ENCODE assay signal across 15 cellular contexts in genomic region chr2:198628596-198628995, GRCh38.
DNase-seq lines count a peak whose midpoint lies in the region; ATAC-seq and TF ChIP-seq lines count a peak whose summit lies in the region.
"Had no signal": no experiment of that assay in that cellular context is flagged by ENCODE, and none has a peak within 500 bp of the region (broad histone marks: within the 10 kb centered on the region; RNA-seq: fewer than 3 reads in every experiment).

No MANE protein-coding gene starts in this region.

- H3K79me1 ChIP-seq in neuronal stem cell (ENCODE audit: low read depth, low read length): no peaks in the 10 kb centered on the region

- no peaks in the 10 kb centered on the region for H3K9me2 ChIP-seq in GM23338 (ENCODE audit: insufficient read depth)
- no peaks in the 10 kb centered on the region for H3K9me2 ChIP-seq in OCI-LY7 (ENCODE audit: insufficient read depth, low read length)

- H2AFZ ChIP-seq in GM23338: peak overlapping the region; percentile 58; the same call in 1 of the 2 replicates
- peak overlapping the region; percentile 60; the same call in 1 of the 2 replicates for H2AFZ ChIP-seq in OCI-LY7 (ENCODE audit: low read length)
- peak overlapping the region; percentile 17 for H2AFZ ChIP-seq in neural progenitor cell (replicated peaks)
- H2AFZ ChIP-seq in neuronal stem cell (ENCODE audit: low read length): no peak overlapping the region

- H3K4ac ChIP-seq in neuronal stem cell (ENCODE audit: low read length): no peak overlapping the region

- no peaks in the 10 kb centered on the region for H3K79me2 ChIP-seq in GM23338 (replicated peaks; ENCODE audit: insufficient read depth)
- H3K79me2 ChIP-seq in OCI-LY7 (ENCODE audit: insufficient read depth, low read depth, low read length): no peaks in the 10 kb centered on the region
- H3K79me2 ChIP-seq in neural progenitor cell (ENCODE audit: low read depth): no peaks in the 10 kb centered on the region

- no peak overlapping the region for H2BK5ac ChIP-seq in neuronal stem cell (ENCODE audit: low read length)

- no TSS peak for BruUV-seq in OCI-LY7 (replicated peaks; lab: Mats Ljungman, UMichigan)

- no peak overlapping the region for H3K23ac ChIP-seq in neuronal stem cell (ENCODE audit: low read depth, low read length, poor library complexity)

- no peak overlapping the region for H3K18ac ChIP-seq in neuronal stem cell (ENCODE audit: low read length)

- H3K14ac ChIP-seq in neuronal stem cell (ENCODE audit: low read length): no peak overlapping the region

- H3K27me3 Mint-ChIP-seq in GM23338 (ENCODE audit: insufficient read depth, low read depth, poor library complexity): no peaks in the 10 kb centered on the region
- H3K27me3 Mint-ChIP-seq in neural progenitor cell (ENCODE audit: insufficient read depth, low read depth): no peaks in the 10 kb centered on the region
- H3K27me3 Mint-ChIP-seq in T-helper 17 cell: peaks cover 17% of the 10 kb centered on the region
- H3K27me3 Mint-ChIP-seq: B cell had no signal

- TF ChIP-seq CTCF in GM23338 (conservative IDR thresholded peaks at IDR 0.05; ENCODE audit: low read depth in 2 of 2): no peak
- TF ChIP-seq CTCF in OCI-LY7 (conservative IDR thresholded peaks at IDR 0.05; ENCODE audit: low read length): no peak
- TF ChIP-seq CTCF in epithelial cell of esophagus (IDR thresholded peaks at IDR 0.05; ENCODE audit: insufficient read depth, low read depth, low read length, missing control alignments): no peak
- TF ChIP-seq CTCF in neural progenitor cell (IDR thresholded peaks at IDR 0.05): no peak

- no peak for DNase-seq in GM23338 (ENCODE audit: low spot score)
- no peak for DNase-seq in OCI-LY7 (ENCODE audit: low spot score)
- peak; percentile 54 for DNase-seq in epithelial cell of esophagus (ENCODE audit: low read depth)
- DNase-seq in neural progenitor cell (ENCODE audit: low spot score): no peak
- no peak for DNase-seq in neuronal stem cell (ENCODE audit: low spot score)
- DNase-seq in NCI-H2029 (lab: John Stamatoyannopoulos, UW): no peak
- DNase-seq in T-helper 17 cell: no peak
- DNase-seq: ACHN; C1 segment of cervical spinal cord; Calu3; CD4-positive, alpha-beta T cell; DMS 273 treated with DMSO at 0.1 percent for 48 hours; GOT3; H9 had no signal

- H2BK120ac ChIP-seq in neuronal stem cell (ENCODE audit: low read depth, low read length): no peak overlapping the region

- H2AK5ac ChIP-seq in neuronal stem cell (ENCODE audit: low read depth, low read length): no peak overlapping the region

- no peaks in the 10 kb centered on the region for H3K4me1 Mint-ChIP-seq in GM23338
- no peaks in the 10 kb centered on the region for H3K4me1 Mint-ChIP-seq in neural progenitor cell
- no peaks in the 10 kb centered on the region for H3K4me1 Mint-ChIP-seq in T-helper 17 cell
- H3K4me1 Mint-ChIP-seq: B cell, H9 had no signal

- no peak overlapping the region for H4K8ac ChIP-seq in neuronal stem cell (ENCODE audit: low read depth, low read length)

- CTCF ChIA-PET in OCI-LY7 (lab: Charles Lee; ENCODE audit: unreplicated experiment): no interaction called here

- no peak overlapping the region for H3K4me3 ChIP-seq in GM23338
- no peak overlapping the region for H3K4me3 ChIP-seq in OCI-LY7 (ENCODE audit: low read depth, low read length, poor library complexity, severe bottlenecking)
- H3K4me3 ChIP-seq in epithelial cell of esophagus (ENCODE audit: low read length): no peak overlapping the region
- H3K4me3 ChIP-seq in neural progenitor cell: no peak overlapping the region
- H3K4me3 ChIP-seq in neuronal stem cell (ENCODE audit: low read length in 2 of 2): no peak overlapping the region

- POLR2A ChIA-PET in OCI-LY7 (lab: Charles Lee): no interaction called here

- H3K4me3 Mint-ChIP-seq in GM23338 (no peak overlapping the region), neural progenitor cell (no peak overlapping the region), T-helper 17 cell (no peak overlapping the region)
- H3K4me3 Mint-ChIP-seq: B cell; CD4-positive, alpha-beta T cell; H9 had no signal

- no peak overlapping the region for H3K9ac ChIP-seq in neural progenitor cell
- H3K9ac ChIP-seq in neuronal stem cell (ENCODE audit: low read depth, low read length, poor library complexity): no peak overlapping the region

- no peak overlapping the region for H2BK15ac ChIP-seq in neuronal stem cell (ENCODE audit: low read length)

- ATAC-seq in GM23338: no peak
- no peak for ATAC-seq in T-helper 17 cell

- no peak overlapping the region for H2BK12ac ChIP-seq in neuronal stem cell (ENCODE audit: low read length)

- H3K4me2 ChIP-seq in GM23338: no peak overlapping the region
- no peak overlapping the region for H3K4me2 ChIP-seq in OCI-LY7 (ENCODE audit: low read length)
- no peak overlapping the region for H3K4me2 ChIP-seq in neural progenitor cell
- H3K4me2 ChIP-seq in neuronal stem cell (ENCODE audit: insufficient read depth, low read length, poor library complexity, severe bottlenecking): no peak overlapping the region

- no CpG with 5 or more reads among the region's 2 CpGs for WGBS in neuronal stem cell (ENCODE audit: extremely low coverage in 2 of 2, insufficient read length in 2 of 2, insufficient replicate concordance in 1 of 2), 2 donors

- no peak overlapping the region for H3K27ac Mint-ChIP-seq in GM23338
- H3K27ac Mint-ChIP-seq in neural progenitor cell: no peak overlapping the region
- no peak overlapping the region for H3K27ac Mint-ChIP-seq in T-helper 17 cell
- H3K27ac Mint-ChIP-seq: B cell; CD4-positive, alpha-beta T cell; H9 had no signal

- H3K9me3 ChIP-seq in OCI-LY7 (ENCODE audit: low read length) (no peaks in the 10 kb centered on the region), neural progenitor cell (ENCODE audit: low read depth) (no peaks in the 10 kb centered on the region), neuronal stem cell (replicated peaks in 1 of 2; ENCODE audit: control insufficient read depth in 2 of 2, insufficient read depth in 1 of 2, low read depth in 1 of 2, low read length in 2 of 2) (no peaks in the 10 kb centered on the region), T-helper 17 cell (ENCODE audit: control insufficient read depth, low read length, poor library complexity, severe bottlenecking) (no peaks in the 10 kb centered on the region)

- H3K9me3 Mint-ChIP-seq in GM23338 (no peaks in the 10 kb centered on the region), neural progenitor cell (no peaks in the 10 kb centered on the region)
- H3K9me3 Mint-ChIP-seq: CD4-positive, alpha-beta T cell; H9 had no signal

- H3K36me3 ChIP-seq in GM23338 (ENCODE audit: insufficient read depth): no peaks in the 10 kb centered on the region
- no peaks in the 10 kb centered on the region for H3K36me3 ChIP-seq in OCI-LY7 (ENCODE audit: insufficient read depth, low read length)
- H3K36me3 ChIP-seq in neural progenitor cell: no peaks in the 10 kb centered on the region
- no peaks in the 10 kb centered on the region for H3K36me3 ChIP-seq in neuronal stem cell (replicated peaks in 1 of 2; ENCODE audit: control insufficient read depth in 2 of 2, insufficient read depth in 2 of 2, low read length in 2 of 2)

- H3K36me3 Mint-ChIP-seq in GM23338 (ENCODE audit: low read depth) (no peaks in the 10 kb centered on the region), neural progenitor cell (no peaks in the 10 kb centered on the region), T-helper 17 cell (ENCODE audit: low read depth) (no peaks in the 10 kb centered on the region)

- H3K27ac ChIP-seq in GM23338 (ENCODE audit: low read depth) (no peak overlapping the region), OCI-LY7 (ENCODE audit: low read depth, low read length, poor library complexity, severe bottlenecking) (no peak overlapping the region), neural progenitor cell (no peak overlapping the region), neuronal stem cell (replicated peaks; ENCODE audit: low read length) (no peak overlapping the region)

- intact Hi-C loops in OCI-LY7 (cut with micrococcal nuclease; ENCODE audit: unreplicated experiment): no loop called here

- H3F3A ChIP-seq in GM23338 (replicated peaks; ENCODE audit: low read depth) (no peaks in the 10 kb centered on the region), neural progenitor cell (ENCODE audit: low read depth) (no peaks in the 10 kb centered on the region)

- no peak overlapping the region for H4K91ac ChIP-seq in neuronal stem cell (ENCODE audit: low read depth, low read length, poor library complexity)

- H3K27me3 ChIP-seq in GM23338 (ENCODE audit: insufficient read depth) (no peaks in the 10 kb centered on the region), neural progenitor cell (no peaks in the 10 kb centered on the region), neuronal stem cell (ENCODE audit: control insufficient read depth in 3 of 3, insufficient read depth in 3 of 3, low read depth in 1 of 3, low read length in 3 of 3) (no peaks in the 10 kb centered on the region)

- H4K20me1 ChIP-seq in GM23338 (replicated peaks; ENCODE audit: insufficient read depth) (no peaks in the 10 kb centered on the region), OCI-LY7 (ENCODE audit: insufficient read depth, low read length) (no peaks in the 10 kb centered on the region), neural progenitor cell (ENCODE audit: low read depth) (no peaks in the 10 kb centered on the region)

- H3K4me1 ChIP-seq in GM23338 (ENCODE audit: insufficient read depth) (no peaks in the 10 kb centered on the region), OCI-LY7 (ENCODE audit: insufficient read depth, low read length, poor library complexity, severe bottlenecking) (no peaks in the 10 kb centered on the region), neural progenitor cell (no peaks in the 10 kb centered on the region), neuronal stem cell (ENCODE audit: control insufficient read depth in 2 of 2, insufficient read depth in 1 of 2, low read depth in 1 of 2, low read length in 2 of 2) (no peaks in the 10 kb centered on the region)

TF ChIP-seq in GM23338, 12 proteins besides CTCF, POLR2A, EP300 and RAD21 (continues in another document):
- no peak for TF ChIP-seq ZNF331 (CRISPR knock-in tag; IDR thresholded peaks at IDR 0.05; ENCODE audit: low read depth)
- no peak for TF ChIP-seq ZNF114 (CRISPR knock-in tag; IDR thresholded peaks at IDR 0.05)
